Comparison of ENCODE assay signal across 8 cellular contexts in the genomic region with DNA sequence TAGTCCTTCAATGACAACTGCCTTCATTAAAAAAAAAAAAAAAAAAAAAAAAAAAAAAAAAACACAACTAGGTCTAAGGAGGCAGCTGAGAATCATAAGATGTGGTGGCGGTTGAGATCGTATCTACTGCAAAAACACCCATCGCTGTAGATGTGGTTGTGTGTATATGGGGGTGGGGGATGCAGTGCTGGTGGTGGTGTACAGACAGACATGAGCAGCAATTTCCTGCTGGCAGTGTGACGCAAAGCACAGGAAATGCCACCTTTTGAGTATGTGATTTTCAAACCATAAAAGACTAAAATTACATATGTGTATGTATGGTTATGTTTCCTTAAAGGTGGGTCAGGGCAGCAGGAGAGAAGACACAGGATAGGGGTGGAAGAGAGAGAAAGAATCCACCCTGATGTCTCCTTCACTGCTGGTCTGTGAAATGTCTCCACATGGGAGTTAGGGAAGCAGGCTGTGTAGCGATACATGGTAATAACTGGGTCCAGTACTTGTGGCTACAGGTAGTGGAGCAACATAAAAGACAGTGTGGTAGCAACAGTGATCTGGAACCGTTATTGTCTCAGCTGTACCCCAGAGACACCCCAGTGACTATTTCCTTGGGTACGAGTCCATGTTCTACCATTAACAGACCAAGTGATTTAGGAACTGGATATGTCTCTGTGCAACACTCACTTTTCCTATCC. TPM values are rescaled to one million over a fixed set of nuclear protein-coding genes. Genes with fewer than 3 reads are reported as not detected.
A peak's percentile ranks its signal among the peaks of the same experiment; 100 is the strongest.
DNase-seq lines count a peak whose midpoint lies in the region; ATAC-seq lines count a peak whose summit lies in the region.

No MANE protein-coding gene starts in this region.

- peak overlapping the region; percentile 69 to 93 (median 84) for H3K4me3 Mint-ChIP-seq in naive thymus-derived CD8-positive, alpha-beta T cell
- H3K4me3 Mint-ChIP-seq in stimulated activated naive CD8-positive, alpha-beta T cell treated with anti-CD3 and anti-CD28 coated beads, Interleukin-15, Interleukin-2, amounts not matched to agents 100 ng/mL and 50 ng/mL, for 24 hours: peak overlapping the region; percentile 76

- H3K36me3 Mint-ChIP-seq in naive thymus-derived CD8-positive, alpha-beta T cell: peaks cover 0 to 3% (median 2%) of the 10 kb centered on the region in 3 donors
- H3K36me3 Mint-ChIP-seq in stimulated activated naive CD8-positive, alpha-beta T cell treated with anti-CD3 and anti-CD28 coated beads, Interleukin-15, Interleukin-2, amounts not matched to agents 100 ng/mL and 50 ng/mL, for 24 hours (ENCODE audit: low read depth): no peaks in the 10 kb centered on the region

- peaks cover 0 to 2% (median 0%) of the 10 kb centered on the region in 9 donors for H3K9me3 Mint-ChIP-seq in naive thymus-derived CD8-positive, alpha-beta T cell
- no peaks in the 10 kb centered on the region for H3K9me3 Mint-ChIP-seq in stimulated activated naive CD8-positive, alpha-beta T cell treated with anti-CD3 and anti-CD28 coated beads, Interleukin-15, Interleukin-2, amounts not matched to agents 100 ng/mL and 50 ng/mL, for 24 hours

- POLR2A ChIA-PET in naive thymus-derived CD8-positive, alpha-beta T cell (lab: Charles Lee): interaction anchor here (0.6 to 2.7 kb wide), 9 partner anchors 9 to 492 kb away, joined by 3 to 27 read pairs (median 4); partner anchors contain the start of genes CREBZF, EED and SYTL2

- ATAC-seq in naive thymus-derived CD8-positive, alpha-beta T cell: peak; percentile 87 to 90

- DNase-seq in T-helper 1 cell: peak; percentile 73 to 99 (median 88)
- peak; percentile 77 for DNase-seq in activated T-helper 1 cell treated with Interleukin-2 at 50 U/mL for 16 hours (ENCODE audit: low read depth)
- DNase-seq in naive thymus-derived CD8-positive, alpha-beta T cell: peak; percentile 60 to 99 (median 95)
- DNase-seq in NOMO-1 treated with DMSO at 0.1 percent for 48 hours (lab: John Stamatoyannopoulos, UW; ENCODE audit: unreplicated experiment): no peak
- no peak for DNase-seq in NCI-H2081 treated with DMSO at 0.1 percent for 48 hours (lab: John Stamatoyannopoulos, UW)
- DNase-seq in NCI-H345 (lab: John Stamatoyannopoulos, UW): no peak
- DNase-seq in RPMI8226: no peak

- peaks cover 57 to 92% (median 88%) of the 10 kb centered on the region in 4 donors for H3K4me1 Mint-ChIP-seq in naive thymus-derived CD8-positive, alpha-beta T cell
- peaks cover 97% of the 10 kb centered on the region for H3K4me1 Mint-ChIP-seq in stimulated activated naive CD8-positive, alpha-beta T cell treated with anti-CD3 and anti-CD28 coated beads, Interleukin-15, Interleukin-2, amounts not matched to agents 100 ng/mL and 50 ng/mL, for 24 hours (ENCODE audit: low read depth)

- peaks cover 0 to 2% (median 0%) of the 10 kb centered on the region in 5 donors for H3K27me3 Mint-ChIP-seq in naive thymus-derived CD8-positive, alpha-beta T cell
- no peaks in the 10 kb centered on the region for H3K27me3 Mint-ChIP-seq in stimulated activated naive CD8-positive, alpha-beta T cell treated with anti-CD3 and anti-CD28 coated beads, Interleukin-15, Interleukin-2, amounts not matched to agents 100 ng/mL and 50 ng/mL, for 24 hours

- peak overlapping the region; percentile 89 to 99 (median 97) for H3K27ac Mint-ChIP-seq in naive thymus-derived CD8-positive, alpha-beta T cell
- peak overlapping the region; percentile 95 for H3K27ac Mint-ChIP-seq in stimulated activated naive CD8-positive, alpha-beta T cell treated with anti-CD3 and anti-CD28 coated beads, Interleukin-15, Interleukin-2, amounts not matched to agents 100 ng/mL and 50 ng/mL, for 24 hours

RNA-seq across cellular contexts. Expression of gene SYTL2, which starts 57.9 kb away (rescaled TPM):
- total RNA-seq in naive thymus-derived CD8-positive, alpha-beta T cell: 10 to 100 TPM; 26.0 to 32.7 TPM
- polyA plus RNA-seq in naive thymus-derived CD8-positive, alpha-beta T cell: 10 to 100 TPM; 11.8 to 27.9 (median 18.0) TPM

Comparison
In these comparisons a context has a peak if more than half of its experiments do, and no peak if none do; other contexts are left out.
1. DNase-seq: peak in T-helper 1 cell (5 of 5), activated T-helper 1 cell treated with Interleukin-2 at 50 U/mL for 16 hours (single experiment) and naive thymus-derived CD8-positive, alpha-beta T cell (10 of 10); none in NOMO-1 treated with DMSO at 0.1 percent for 48 hours (single experiment), NCI-H2081 treated with DMSO at 0.1 percent for 48 hours (single experiment), NCI-H345 (single experiment) and RPMI8226 (single experiment).